Comparison of ENCODE assay signal across 18 cellular contexts in the genomic region with DNA sequence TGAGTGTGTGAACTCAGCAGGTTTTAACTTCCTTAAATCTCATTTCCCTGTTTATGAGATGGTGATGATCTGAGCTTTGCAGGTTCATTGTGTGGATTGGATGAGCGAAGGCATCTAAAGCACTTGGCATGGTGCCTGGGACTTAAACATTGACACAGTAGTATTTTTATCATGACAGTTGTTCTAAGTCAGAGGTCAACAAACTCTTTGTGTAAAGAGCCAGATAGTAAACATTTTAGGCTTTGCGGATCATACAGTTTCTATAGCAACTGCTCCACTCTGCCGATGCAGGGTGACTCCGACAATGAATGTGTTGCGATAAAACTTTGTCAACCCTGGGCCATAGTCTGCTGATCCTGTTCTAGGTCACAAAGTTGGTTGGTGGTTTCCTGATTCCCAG. TPM values are rescaled to one million over a fixed set of nuclear protein-coding genes. Genes with fewer than 3 reads are reported as not detected.
DNase-seq lines count a peak whose midpoint lies in the region; TF ChIP-seq lines count a peak whose summit lies in the region.
"Had no signal": no experiment of that assay in that cellular context is flagged by ENCODE, and none has a peak within 500 bp of the region (broad histone marks: within the 10 kb centered on the region; RNA-seq: fewer than 3 reads in every experiment).

No MANE protein-coding gene starts in this region.

- CTCF ChIA-PET in OCI-LY7 (lab: Charles Lee; ENCODE audit: unreplicated experiment) = no interaction called here

- 23 to 39% methylated on average over 5 of the region's 5 CpGs for WGBS in esophagus squamous epithelium, 2 donors
- 68 to 76% (median 69%) methylated on average over 5 of the region's 5 CpGs for WGBS in ovary, 3 donors

- H3K9me2 ChIP-seq in OCI-LY7 (ENCODE audit: insufficient read depth, low read length) = no peaks in the 10 kb centered on the region

- H3K9me3 ChIP-seq in OCI-LY7 (ENCODE audit: low read length) (no peaks in the 10 kb centered on the region), esophagus squamous epithelium (no peaks in the 10 kb centered on the region), ovary (no peaks in the 10 kb centered on the region)

- no peak overlapping the region for H3K4me3 ChIP-seq in OCI-LY7 (ENCODE audit: low read depth, low read length, poor library complexity, severe bottlenecking)
- no peak overlapping the region for H3K4me3 ChIP-seq in esophagus squamous epithelium
- no peak overlapping the region for H3K4me3 ChIP-seq in ovary

- no peaks in the 10 kb centered on the region for H3K79me2 ChIP-seq in OCI-LY7 (ENCODE audit: insufficient read depth, low read depth, low read length)

- DNase-seq in HuH-7.5 (ENCODE audit: low spot score) (peak; percentile 59), NCI-H69 (lab: John Stamatoyannopoulos, UW) (peak; percentile 87), epithelial cell of prostate (ENCODE audit: low read depth, low spot score) (peak; percentile 54), NCI-H226 (no peak), OCI-LY7 (ENCODE audit: low spot score) (no peak), esophagus squamous epithelium (lab: John Stamatoyannopoulos, UW) (no peak), ovary (no peak)
- DNase-seq: activated CD8-positive, alpha-beta memory T cell treated with anti-CD3 and anti-CD28 coated beads for 24 hours; amniotic stem cell; Calu3; cerebellar nuclear complex; mammary epithelial cell; NCI-H2107; nephron progenitor cell; substantia nigra; WERI-Rb-1 had no signal

- H3K27ac ChIP-seq in C4-2B = peak overlapping the region; percentile 10; the same call in 1 of the 2 replicates
- H3K27ac ChIP-seq in epithelial cell of prostate = no peak overlapping the region
- H3K27ac ChIP-seq in OCI-LY7 (ENCODE audit: low read depth, low read length, poor library complexity, severe bottlenecking) = no peak overlapping the region
- H3K27ac ChIP-seq in esophagus squamous epithelium = no peak overlapping the region
- H3K27ac ChIP-seq in ovary = no peak overlapping the region
- H3K27ac ChIP-seq: WERI-Rb-1 had no signal

- H3K4me1 ChIP-seq in OCI-LY7 (ENCODE audit: insufficient read depth, low read length, poor library complexity, severe bottlenecking) (no peaks in the 10 kb centered on the region), esophagus squamous epithelium (no peaks in the 10 kb centered on the region), ovary (ENCODE audit: insufficient read depth) (no peaks in the 10 kb centered on the region)

- no peak overlapping the region for H2AFZ ChIP-seq in OCI-LY7 (ENCODE audit: low read length)

- POLR2A ChIA-PET in OCI-LY7 (lab: Charles Lee) = no interaction called here

- BruUV-seq in OCI-LY7 (replicated peaks; lab: Mats Ljungman, UMichigan) = no TSS peak

- intact Hi-C loops in OCI-LY7 (cut with micrococcal nuclease; ENCODE audit: unreplicated experiment) (no loop called here), esophagus squamous epithelium (cut with DNase I) (no loop called here), ovary (cut with DNase I) (no loop called here)

- no peaks in the 10 kb centered on the region for H4K20me1 ChIP-seq in OCI-LY7 (ENCODE audit: insufficient read depth, low read length)

- H3K36me3 ChIP-seq in OCI-LY7 (ENCODE audit: insufficient read depth, low read length) (no peaks in the 10 kb centered on the region), esophagus squamous epithelium (no peaks in the 10 kb centered on the region), ovary (no peaks in the 10 kb centered on the region)
- H3K36me3 ChIP-seq: WERI-Rb-1 had no signal

- H3K4me2 ChIP-seq in OCI-LY7 (ENCODE audit: low read length) = no peak overlapping the region

- TF ChIP-seq CTCF in C4-2B (conservative IDR thresholded peaks at IDR 0.05) = no peak
- TF ChIP-seq CTCF in OCI-LY7 (conservative IDR thresholded peaks at IDR 0.05; ENCODE audit: low read length) = no peak
- TF ChIP-seq CTCF in esophagus squamous epithelium (IDR thresholded peaks at IDR 0.05) = no peak
- TF ChIP-seq CTCF in ovary (IDR thresholded peaks at IDR 0.05) = no peak

- TF ChIP-seq EP300 in ovary (IDR thresholded peaks at IDR 0.05) = no peak

- TF ChIP-seq POLR2A in esophagus squamous epithelium (IDR thresholded peaks at IDR 0.05) (no peak), ovary (IDR thresholded peaks at IDR 0.05) (no peak)

- peaks cover 0 to 3% (median 0%) of the 10 kb centered on the region in 4 donors for H3K27me3 ChIP-seq in esophagus squamous epithelium
- no peaks in the 10 kb centered on the region for H3K27me3 ChIP-seq in ovary

RNA-seq across cellular contexts. Expression of gene SLC24A4, which starts 25.2 kb away (rescaled TPM):
- total RNA-seq in OCI-LY7 (2014; rRNA removed; shearing (Covaris generic)) = not detected in 2 replicates
- total RNA-seq in OCI-LY7 (2022) (not detected in 2 replicates), esophagus squamous epithelium (under 1 TPM; 0.04 to 0.38 (median 0.20) TPM), ovary (under 1 TPM; 0.11 to 0.61 (median 0.24) TPM)
- polyA plus RNA-seq in ovary = under 1 TPM; 0.10 to 0.98 TPM
- total RNA-seq: activated T-helper 17 cell treated with anti-CD3 and anti-CD28 coated beads, Interleukin-2, amount 50 U/mL, for 72 hours; Calu3 had no signal

Comparison
In these comparisons a context has a peak if more than half of its experiments do, and no peak if none do; other contexts are left out.
1. DNase-seq: peak in HuH-7.5 (single experiment), NCI-H69 (single experiment) and epithelial cell of prostate (single experiment); none in NCI-H226 (single experiment), OCI-LY7 (single experiment), esophagus squamous epithelium (single experiment) and ovary (0 of 5).